16 cellular contexts compared by ENCODE assay signal in the genomic region with DNA sequence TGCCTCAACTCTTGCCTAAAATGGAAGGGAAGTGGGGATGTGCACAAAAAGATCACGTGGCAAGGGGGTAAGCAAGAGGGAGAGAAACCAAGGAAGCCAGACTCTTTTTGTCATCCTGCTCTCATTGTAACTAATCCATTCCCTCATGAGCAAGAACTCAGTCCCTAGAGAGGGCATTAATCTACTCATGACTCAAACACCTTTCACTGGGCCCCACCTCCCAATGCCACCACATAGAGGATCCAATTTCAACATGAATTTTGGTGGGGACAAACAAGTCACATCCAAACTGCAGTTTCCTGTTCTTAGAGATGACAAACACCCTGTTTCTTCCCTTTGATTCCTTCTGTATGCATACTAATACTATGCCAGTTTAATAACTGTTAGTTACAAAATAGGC. TPM values are rescaled to one million over a fixed set of nuclear protein-coding genes. Genes with fewer than 3 reads are reported as not detected.
DNase-seq lines count a peak whose midpoint lies in the region; ATAC-seq and TF ChIP-seq lines count a peak whose summit lies in the region.
"Had no signal": no experiment of that assay in that cellular context is flagged by ENCODE, and none has a peak within 500 bp of the region (broad histone marks: within the 10 kb centered on the region; RNA-seq: fewer than 3 reads in every experiment).

No MANE protein-coding gene starts in this region.

- peaks cover 23% of the 10 kb centered on the region for H3K27me3 ChIP-seq in A673 (replicated peaks; ENCODE audit: insufficient read depth, low read depth, low read length, poor library complexity)
- H3K27me3 ChIP-seq: BLaER1 treated with 17β-estradiol and CSF1 and Interleukin-3, amounts not matched to agents 10 nM and 100 nM had no signal

- ATAC-seq in HG03571 (IDR thresholded peaks at IDR 0.05; ENCODE audit: unreplicated experiment), result no peak
- ATAC-seq: CD8-positive, alpha-beta T cell had no signal

- POLR2A ChIA-PET in A673 (lab: Charles Lee; ENCODE audit: low non-redundant PET), result no interaction called here
- POLR2A ChIA-PET in HEK293 (lab: Yijun Ruan, JAX), result interaction anchor here (1.0 kb wide), 1 partner anchor 12 kb away, joined by 3 read pairs; no protein-coding TSS in a partner anchor

- peak; percentile 12 for DNase-seq in A673 (ENCODE audit: low spot score)
- DNase-seq in NCI-H2171 treated with DMSO at 0.1 percent for 48 hours (lab: John Stamatoyannopoulos, UW), result peak; percentile 64
- no peak for DNase-seq in NCI-H2029 (lab: John Stamatoyannopoulos, UW)
- DNase-seq: 8988T; AML-193; Caco-2; Calu3; CD4-positive, alpha-beta T cell; CD8-positive, alpha-beta T cell; DMS79 treated with DMSO at 0.1 percent for 48 hours; GF-D8 had no signal

- TF ChIP-seq CTCF in A673 (conservative IDR thresholded peaks at IDR 0.05; ENCODE audit: low read depth, low read length) (no peak), HEK293 (tag by site-specific recombination; IDR thresholded peaks at IDR 0.05) (no peak)

- BruUV-seq in A673 (replicated peaks; lab: Mats Ljungman, UMichigan), result no TSS peak

- H3K9me3 ChIP-seq in A673 (ENCODE audit: low read depth, low read length, poor library complexity, severe bottlenecking) (peaks cover 9% of the 10 kb centered on the region), HEK293 (ENCODE audit: control insufficient read depth, insufficient read depth, low read depth, low read length) (peaks cover 6% of the 10 kb centered on the region)

- no peaks in the 10 kb centered on the region for H3K36me3 ChIP-seq in A673 (ENCODE audit: insufficient read depth, low read length, poor library complexity, severe bottlenecking)
- H3K36me3 ChIP-seq in HEK293 (ENCODE audit: control insufficient read depth in 2 of 2, insufficient read depth in 1 of 2, low read length in 2 of 2), result no peaks in the 10 kb centered on the region
- H3K36me3 ChIP-seq: BLaER1 treated with 17β-estradiol and CSF1 and Interleukin-3, amounts not matched to agents 10 nM and 100 nM had no signal

- no peak overlapping the region for H3K4me3 ChIP-seq in A673 (ENCODE audit: low read depth, low read length, poor library complexity, severe bottlenecking)
- no peak overlapping the region for H3K4me3 ChIP-seq in HEK293 (ENCODE audit: low read depth, low read length)
- H3K4me3 ChIP-seq: BLaER1 treated with 17β-estradiol and CSF1 and Interleukin-3, amounts not matched to agents 10 nM and 100 nM had no signal

- H3K27ac ChIP-seq in A673 (ENCODE audit: low read depth, low read length, poor library complexity, severe bottlenecking) (no peak overlapping the region), HEK293 (ENCODE audit: extremely low read depth, low read depth, low read length) (no peak overlapping the region)
- H3K27ac ChIP-seq: BLaER1 treated with 17β-estradiol and CSF1 and Interleukin-3, amounts not matched to agents 10 nM and 100 nM; C4-2B had no signal

- H3K4me1 ChIP-seq in A673 (ENCODE audit: insufficient read depth, low read length, poor library complexity, severe bottlenecking), result no peaks in the 10 kb centered on the region
- H3K4me1 ChIP-seq in HEK293 (ENCODE audit: control insufficient read depth, insufficient read depth, low read length), result no peaks in the 10 kb centered on the region
- H3K4me1 ChIP-seq: Caco-2 had no signal

- CTCF ChIA-PET in A673 (lab: Charles Lee) (no interaction called here), HEK293 (lab: Yijun Ruan, JAX) (interaction anchor here (0.7 kb wide), 2 partner anchors 346 to 609 kb away, joined by 3 read pairs; no protein-coding TSS in a partner anchor)

- intact Hi-C loops in A673 (cut with micrococcal nuclease; ENCODE audit: unreplicated experiment), result no loop called here

TF ChIP-seq in HEK293, 187 proteins besides CTCF, POLR2A, EP300 and RAD21:
- no peak for TF ChIP-seq ZNF580 (tag by site-specific recombination; IDR thresholded peaks at IDR 0.05)
- TF ChIP-seq ZNF707 (tag by site-specific recombination; IDR thresholded peaks at IDR 0.05), result no peak; the same call in 1 of the 2 replicates
- TF ChIP-seq ZNF558 (tag by site-specific recombination; IDR thresholded peaks at IDR 0.05), result no peak
- TF ChIP-seq, protein P1, sequence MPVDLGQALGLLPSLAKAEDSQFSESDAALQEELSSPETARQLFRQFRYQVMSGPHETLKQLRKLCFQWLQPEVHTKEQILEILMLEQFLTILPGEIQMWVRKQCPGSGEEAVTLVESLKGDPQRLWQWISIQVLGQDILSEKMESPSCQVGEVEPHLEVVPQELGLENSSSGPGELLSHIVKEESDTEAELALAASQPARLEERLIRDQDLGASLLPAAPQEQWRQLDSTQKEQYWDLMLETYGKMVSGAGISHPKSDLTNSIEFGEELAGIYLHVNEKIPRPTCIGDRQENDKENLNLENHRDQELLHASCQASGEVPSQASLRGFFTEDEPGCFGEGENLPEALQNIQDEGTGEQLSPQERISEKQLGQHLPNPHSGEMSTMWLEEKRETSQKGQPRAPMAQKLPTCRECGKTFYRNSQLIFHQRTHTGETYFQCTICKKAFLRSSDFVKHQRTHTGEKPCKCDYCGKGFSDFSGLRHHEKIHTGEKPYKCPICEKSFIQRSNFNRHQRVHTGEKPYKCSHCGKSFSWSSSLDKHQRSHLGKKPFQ (tag by site-specific recombination; IDR thresholded peaks at IDR 0.05), result no peak
- TF ChIP-seq SP7 (tag by site-specific recombination; IDR thresholded peaks at IDR 0.05), result 0 out of 2 replicates have a peak, but pooled peaks have one; percentile 25
- no peak for TF ChIP-seq ZNF292 (tag by site-specific recombination; IDR thresholded peaks at IDR 0.05; ENCODE audit: borderline replicate concordance, low read depth)
- TF ChIP-seq ZNF600 (tag by site-specific recombination; IDR thresholded peaks at IDR 0.05), result no peak
- no peak for TF ChIP-seq ZNF391 (tag by site-specific recombination; IDR thresholded peaks at IDR 0.05; ENCODE audit: borderline replicate concordance, low read depth)
- TF ChIP-seq, protein P2, sequence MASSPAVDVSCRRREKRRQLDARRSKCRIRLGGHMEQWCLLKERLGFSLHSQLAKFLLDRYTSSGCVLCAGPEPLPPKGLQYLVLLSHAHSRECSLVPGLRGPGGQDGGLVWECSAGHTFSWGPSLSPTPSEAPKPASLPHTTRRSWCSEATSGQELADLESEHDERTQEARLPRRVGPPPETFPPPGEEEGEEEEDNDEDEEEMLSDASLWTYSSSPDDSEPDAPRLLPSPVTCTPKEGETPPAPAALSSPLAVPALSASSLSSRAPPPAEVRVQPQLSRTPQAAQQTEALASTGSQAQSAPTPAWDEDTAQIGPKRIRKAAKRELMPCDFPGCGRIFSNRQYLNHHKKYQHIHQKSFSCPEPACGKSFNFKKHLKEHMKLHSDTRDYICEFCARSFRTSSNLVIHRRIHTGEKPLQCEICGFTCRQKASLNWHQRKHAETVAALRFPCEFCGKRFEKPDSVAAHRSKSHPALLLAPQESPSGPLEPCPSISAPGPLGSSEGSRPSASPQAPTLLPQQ (tag by site-specific recombination; IDR thresholded peaks at IDR 0.05), result peak; percentile 90
- no peak for TF ChIP-seq ZNF362 (tag by site-specific recombination; IDR thresholded peaks at IDR 0.05)
- TF ChIP-seq, protein P3, sequence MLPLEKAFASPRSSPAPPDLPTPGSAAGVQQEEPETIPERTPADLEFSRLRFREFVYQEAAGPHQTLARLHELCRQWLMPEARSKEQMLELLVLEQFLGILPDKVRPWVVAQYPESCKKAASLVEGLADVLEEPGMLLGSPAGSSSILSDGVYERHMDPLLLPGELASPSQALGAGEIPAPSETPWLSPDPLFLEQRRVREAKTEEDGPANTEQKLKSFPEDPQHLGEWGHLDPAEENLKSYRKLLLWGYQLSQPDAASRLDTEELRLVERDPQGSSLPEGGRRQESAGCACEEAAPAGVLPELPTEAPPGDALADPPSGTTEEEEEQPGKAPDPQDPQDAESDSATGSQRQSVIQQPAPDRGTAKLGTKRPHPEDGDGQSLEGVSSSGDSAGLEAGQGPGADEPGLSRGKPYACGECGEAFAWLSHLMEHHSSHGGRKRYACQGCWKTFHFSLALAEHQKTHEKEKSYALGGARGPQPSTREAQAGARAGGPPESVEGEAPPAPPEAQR (tag by site-specific recombination; IDR thresholded peaks at IDR 0.05), result no peak
- 0 out of 2 replicates have a peak, but pooled peaks have one; percentile 9 for TF ChIP-seq ZBTB21 (tag by site-specific recombination; IDR thresholded peaks at IDR 0.05)
- TF ChIP-seq ZNF324 (tag by site-specific recombination; IDR thresholded peaks at IDR 0.05), result no peak
- peak; percentile 88 for TF ChIP-seq ZFP69B (tag by site-specific recombination; IDR thresholded peaks at IDR 0.05)
TF ChIP-seq in HEK293: peak in this region for 4.

RNA-seq across cellular contexts. Expression of gene CHST8, which starts 11.2 kb away (rescaled TPM):
- 1.5 and 2.3 TPM in 2 replicates for total RNA-seq in A673 (2021)
- total RNA-seq: B cell; Caco-2; Calu3; CD4-positive, alpha-beta T cell; CD8-positive, alpha-beta T cell had no signal
